In the genomic region with DNA sequence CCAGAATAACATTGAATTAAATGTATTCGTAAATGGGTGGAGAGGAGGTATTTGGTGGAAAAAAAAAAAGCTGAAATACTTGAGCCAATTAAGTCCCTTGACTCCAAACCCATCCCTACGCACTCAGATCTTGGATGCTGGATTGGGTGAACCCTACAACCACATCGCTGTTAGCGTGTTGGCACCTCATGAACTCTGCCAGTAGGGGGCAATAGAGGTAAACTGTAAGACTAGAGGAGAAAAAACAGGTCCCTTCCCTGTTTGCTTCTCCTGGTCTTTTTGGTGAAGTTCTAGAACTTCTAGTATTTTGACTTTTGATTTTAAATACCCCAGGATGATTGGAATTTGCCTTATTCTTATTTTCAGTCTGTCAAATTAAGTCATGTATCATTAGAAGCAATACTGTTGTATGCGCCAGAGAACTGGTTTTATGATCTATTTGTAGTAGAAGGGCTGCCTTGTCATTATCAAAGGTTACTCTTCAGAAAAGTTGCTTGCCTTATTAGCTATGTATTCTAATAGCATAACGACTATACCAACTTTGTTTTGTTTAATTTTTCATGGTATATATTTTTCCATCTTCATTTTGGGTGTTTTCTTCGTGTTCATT, we compare ENCODE assay signal across 9 cellular contexts. TPM values are rescaled to one million over a fixed set of nuclear protein-coding genes. Genes with fewer than 3 reads are reported as not detected.
DNase-seq lines count a peak whose midpoint lies in the region; FAIRE-seq and TF ChIP-seq lines count a peak whose summit lies in the region.
"Had no signal": no experiment of that assay in that cellular context is flagged by ENCODE, and none has a peak within 500 bp of the region (broad histone marks: within the 10 kb centered on the region; RNA-seq: fewer than 3 reads in every experiment).

No MANE protein-coding gene starts in this region.

- H3K23me2 ChIP-seq in H1 (ENCODE audit: low read depth, low read length) = no peaks in the 10 kb centered on the region

- TF ChIP-seq RAD21 in SK-N-SH (IDR thresholded peaks at IDR 0.05; ENCODE audit: low read length) = peak; percentile 63
- TF ChIP-seq RAD21 in H1 (IDR thresholded peaks at IDR 0.05 in 1 of 2, conservative IDR thresholded peaks at IDR 0.05 in 1 of 2; ENCODE audit: low read depth in 2 of 2, low read length in 2 of 2) = peak; percentile 70 to 78

- H3K9me2 ChIP-seq in Karpas-422 (replicated peaks; ENCODE audit: insufficient read depth, low read length) = no peaks in the 10 kb centered on the region
- H3K9me2 ChIP-seq in SK-N-SH = no peaks in the 10 kb centered on the region

- H4K20me1 ChIP-seq in Karpas-422 (ENCODE audit: insufficient read depth, low read depth, low read length) (no peaks in the 10 kb centered on the region), SK-N-SH (ENCODE audit: insufficient read depth) (no peaks in the 10 kb centered on the region), H1 (replicated peaks in 1 of 2; ENCODE audit: control insufficient read depth in 1 of 2, insufficient read depth in 2 of 2, low read length in 2 of 2) (no peaks in the 10 kb centered on the region)

- TF ChIP-seq CTCF in AG09309 (IDR thresholded peaks at IDR 0.05; ENCODE audit: control insufficient read depth, insufficient read depth, low read depth, low read length, missing control alignments) (peak; percentile 43), GM12865 (IDR thresholded peaks at IDR 0.05; ENCODE audit: insufficient read depth, low read depth, low read length, missing control alignments) (peak; percentile 90), SK-N-SH (IDR thresholded peaks at IDR 0.05) (peak; percentile 90), H1 (IDR thresholded peaks at IDR 0.05; ENCODE audit: control extremely low read depth in 1 of 3, insufficient read depth in 1 of 3, low read depth in 1 of 3, low read length in 3 of 3) (peak; percentile 64 to 86 (median 72)), nephron (IDR thresholded peaks at IDR 0.05; ENCODE audit: unreplicated experiment in 3 of 3) (peak; percentile 49 to 69 (median 58))

- H3K4ac ChIP-seq in H1 (replicated peaks; ENCODE audit: insufficient read length, low read depth, low read length) = no peak overlapping the region

- H3K14ac ChIP-seq in H1 (ENCODE audit: insufficient read length) = no peak overlapping the region

- no peaks in the 10 kb centered on the region for H3K4me1 Mint-ChIP-seq in nephron

- H3K4me1 ChIP-seq in Karpas-422 (ENCODE audit: low read length) (no peaks in the 10 kb centered on the region), SK-N-SH (ENCODE audit: control insufficient read depth in 1 of 2, insufficient read depth in 2 of 2, low read depth in 1 of 2, low read length in 1 of 2) (no peaks in the 10 kb centered on the region), H1 (replicated peaks in 1 of 4; ENCODE audit: control insufficient read depth in 3 of 4, insufficient read depth in 4 of 4, low read length in 3 of 4) (no peaks in the 10 kb centered on the region)
- H3K4me1 ChIP-seq: parathyroid adenoma had no signal

- TF ChIP-seq POLR2A in H1 (IDR thresholded peaks at IDR 0.05; ENCODE audit: control extremely low read depth in 1 of 2, low read depth in 2 of 2, low read length in 2 of 2) = no peak

- H3K27me3 ChIP-seq in Karpas-422 (ENCODE audit: low read length) (no peaks in the 10 kb centered on the region), SK-N-SH (ENCODE audit: insufficient read depth) (no peaks in the 10 kb centered on the region), H1 (replicated peaks in 1 of 4; ENCODE audit: control insufficient read depth in 3 of 4, extremely low read depth in 1 of 4, insufficient read depth in 3 of 4, low read length in 3 of 4) (no peaks in the 10 kb centered on the region)

- H3K27ac Mint-ChIP-seq in nephron = no peak overlapping the region

- H3K79me1 ChIP-seq in H1 (ENCODE audit: low read depth, low read length) = no peaks in the 10 kb centered on the region

- H3K4me3 ChIP-seq in AG09309 (ENCODE audit: control insufficient read depth, low read depth, low read length) (no peak overlapping the region), GM12865 (ENCODE audit: low read depth, low read length) (no peak overlapping the region), Karpas-422 (ENCODE audit: low read length) (no peak overlapping the region), SK-N-SH (ENCODE audit: low read depth in 2 of 2, low read length in 1 of 2) (peak overlapping the region in 1 of 2 experiments; percentile 31; a peak in 1 of 4 replicates), H1 (ENCODE audit: extremely low read depth in 1 of 4, insufficient read depth in 2 of 4, low read depth in 3 of 4, low read length in 4 of 4) (no peak overlapping the region)

- H2BK5ac ChIP-seq in H1 (ENCODE audit: low read depth, low read length) = no peak overlapping the region

- H3K9me3 ChIP-seq in Karpas-422 (ENCODE audit: low read length) = no peaks in the 10 kb centered on the region
- no peaks in the 10 kb centered on the region for H3K9me3 ChIP-seq in SK-N-SH
- H3K9me3 ChIP-seq in H1 (ENCODE audit: insufficient read depth in 2 of 2, low read depth in 1 of 2, low read length in 1 of 2) = peaks cover 8 to 12% of the 10 kb centered on the region in 2 experiments; a peak in 2 of 4 replicates

- H2AK5ac ChIP-seq in H1 (ENCODE audit: low read depth, low read length) = no peak overlapping the region

- H3K23ac ChIP-seq in H1 (ENCODE audit: insufficient read length) = no peak overlapping the region

- H3K4me2 ChIP-seq in Karpas-422 (ENCODE audit: low read depth, low read length, poor library complexity, severe bottlenecking) = no peak overlapping the region
- H3K4me2 ChIP-seq in SK-N-SH = no peak overlapping the region
- H3K4me2 ChIP-seq in H1 (ENCODE audit: insufficient read depth in 1 of 2, low read depth in 2 of 2, low read length in 2 of 2) = no peak overlapping the region

- no peak overlapping the region for H2BK20ac ChIP-seq in H1 (ENCODE audit: low read length)

- H3K27ac ChIP-seq in Karpas-422 (ENCODE audit: low read length) (no peak overlapping the region), SK-N-SH (ENCODE audit: low read depth in 2 of 2, low read length in 1 of 2) (no peak overlapping the region), H1 (ENCODE audit: low read depth, low read length) (no peak overlapping the region)
- H3K27ac ChIP-seq: parathyroid adenoma had no signal

- no peaks in the 10 kb centered on the region for H3K36me3 Mint-ChIP-seq in nephron (ENCODE audit: low read depth)

- no peak overlapping the region for H3K56ac ChIP-seq in H1 (replicated peaks; ENCODE audit: insufficient read length, low read depth, low read length)

- no peak overlapping the region for H2BK15ac ChIP-seq in H1 (ENCODE audit: low read length)

- no peak overlapping the region for H2BK12ac ChIP-seq in H1 (ENCODE audit: low read depth, low read length)

- H2BK120ac ChIP-seq in H1 (replicated peaks; ENCODE audit: low read depth, low read length) = no peak overlapping the region

- 9% methylated on average over 7 of the region's 7 CpGs for WGBS in SK-N-SH (ENCODE audit: low lambda C conversion rate)
- WGBS in H1 (ENCODE audit: extremely low coverage in 1 of 2, insufficient coverage in 1 of 2, insufficient read length in 1 of 2, insufficient replicate concordance in 2 of 2, low coverage in 1 of 2, low lambda C conversion rate in 2 of 2, missing lambda C conversion rate in 1 of 2), 2 experiments = 47% methylated on average over 7 of the region's 7 CpGs; no CpG with 5 or more reads in 1 of the 2 experiments

- H3K27me3 Mint-ChIP-seq in nephron (ENCODE audit: low read depth) = no peaks in the 10 kb centered on the region

- no peak overlapping the region for H3K4me3 Mint-ChIP-seq in nephron

- no peak overlapping the region for H3K18ac ChIP-seq in H1 (ENCODE audit: extremely low read depth, low read length)

- CTCF ChIA-PET in SK-N-SH (lab: Yijun Ruan, JAX) (interaction anchor here (0.7 to 1.8 kb wide), 5 partner anchors 12 to 193 kb away, joined by 3 to 5 read pairs (median 4); no protein-coding TSS in a partner anchor), H1 (lab: Charles Lee; ENCODE audit: partially characterized antibody) (interaction anchor here (0.6 to 1.1 kb wide), 4 partner anchors 12 to 237 kb away, joined by 3 to 4 read pairs (median 3); no protein-coding TSS in a partner anchor)

- H3K79me2 ChIP-seq in Karpas-422 (ENCODE audit: low read length) = no peaks in the 10 kb centered on the region
- no peaks in the 10 kb centered on the region for H3K79me2 ChIP-seq in SK-N-SH (ENCODE audit: insufficient read depth)
- H3K79me2 ChIP-seq in H1 (ENCODE audit: control insufficient read depth in 1 of 2, insufficient read depth in 2 of 2, low read length in 2 of 2) = no peaks in the 10 kb centered on the region
- H3K79me2 ChIP-seq: parathyroid adenoma had no signal

- peak; percentile 13 for FAIRE-seq in H1 (lab: Jason Lieb, UNC)

- no peaks in the 10 kb centered on the region for H3F3A ChIP-seq in SK-N-SH (replicated peaks; ENCODE audit: insufficient read depth)

- intact Hi-C loops in posterior vena cava (cut with DNase I) = no loop called here

- DNase-seq in AG09309 (ENCODE audit: low read depth) (no peak), GM12865 (ENCODE audit: low read depth) (peak; percentile 60), HCEC 1CT (peak; percentile 43), Karpas-422 (peak; percentile 89), SK-N-SH (peak; percentile 34), H1 (ENCODE audit: low read depth in 1 of 2, low spot score in 2 of 2) (peak; percentile 3 to 68), posterior vena cava (ENCODE audit: low spot score) (no peak)

- H3K9me3 Mint-ChIP-seq in nephron = no peaks in the 10 kb centered on the region

- H4K91ac ChIP-seq in H1 (replicated peaks; ENCODE audit: insufficient read length, low read length) = no peak overlapping the region

- H3K9ac ChIP-seq in Karpas-422 (ENCODE audit: low read length) = no peak overlapping the region
- no peak overlapping the region for H3K9ac ChIP-seq in SK-N-SH
- H3K9ac ChIP-seq in H1 (replicated peaks in 1 of 4; ENCODE audit: extremely low read depth in 1 of 4, low read depth in 3 of 4, low read length in 3 of 4) = no peak overlapping the region
- H3K9ac ChIP-seq: parathyroid adenoma had no signal

- POLR2A ChIA-PET in SK-N-SH (lab: Yijun Ruan, JAX) (no interaction called here), H1 (lab: Charles Lee; ENCODE audit: partially characterized antibody) (no interaction called here)

- H2AFZ ChIP-seq in Karpas-422 (ENCODE audit: low read length) (no peak overlapping the region), SK-N-SH (ENCODE audit: low read depth) (no peak overlapping the region; the same call in 1 of the 2 replicates), H1 (ENCODE audit: low read length) (no peak overlapping the region)
- H2AFZ ChIP-seq: parathyroid adenoma had no signal

- no peak overlapping the region for H4K5ac ChIP-seq in H1 (ENCODE audit: insufficient read length, low read depth, low read length)

- H4K8ac ChIP-seq in H1 (ENCODE audit: extremely low read depth, insufficient read depth, low read length) = no peak overlapping the region

- H3K36me3 ChIP-seq in Karpas-422 (ENCODE audit: insufficient read depth, low read length) (no peaks in the 10 kb centered on the region), SK-N-SH (replicated peaks in 1 of 2; ENCODE audit: control insufficient read depth in 1 of 2, insufficient read depth in 2 of 2, low read length in 1 of 2) (no peaks in the 10 kb centered on the region), H1 (ENCODE audit: control insufficient read depth in 2 of 4, insufficient read depth in 4 of 4, low read length in 3 of 4) (no peaks in the 10 kb centered on the region)

- TF ChIP-seq EP300 in SK-N-SH (IDR thresholded peaks at IDR 0.05; ENCODE audit: borderline replicate concordance in 1 of 2, low read depth in 1 of 2, low read length in 1 of 2) (no peak), H1 (IDR thresholded peaks at IDR 0.05; ENCODE audit: borderline replicate concordance in 1 of 2, low read depth in 2 of 2, low read length in 2 of 2) (no peak)

RNA-seq across cellular contexts. Expression of gene OR13G1, which starts 1.9 kb away (rescaled TPM):
- total RNA-seq in Karpas-422 (2014; rRNA removed; shearing (Covaris generic); ENCODE audit: low replicate concordance) = not detected in 2 replicates
- not detected in 2 replicates for polyA plus RNA-seq in SK-N-SH (2012; rRNA removed)
- polyA plus RNA-seq in SK-N-SH (2012; cell fraction: cytosol; rRNA removed) = not detected in 2 replicates
- polyA plus RNA-seq in SK-N-SH (2012; cell fraction: nucleus; rRNA removed) = not detected in 2 replicates
- total RNA-seq in H1 (2021; fragmentation: NEBNext Ultra II Directional; extraction: Animal tissue kit (Norgen Biotek cat#: 25700)) = not detected in 2 replicates
- not detected in 2 replicates for polyA plus RNA-seq in H1 (2011; rRNA removed)
- not detected for polyA plus RNA-seq in H1 (2011; cell fraction: cytosol; rRNA removed)
- not detected for polyA plus RNA-seq in H1 (2011; cell fraction: nucleus; rRNA removed)
- not detected in 4 replicates for polyA plus RNA-seq in H1 (2012, experiment 1 of 2)
- not detected for polyA plus RNA-seq in H1 (2012, experiment 2 of 2)
- polyA plus RNA-seq in H1 (2013, experiment 1 of 2) = not detected
- not detected for polyA plus RNA-seq in H1 (2013, experiment 2 of 2)
- not detected in 2 replicates for polyA minus RNA-seq in H1 (2011; rRNA and poly(A)+ RNA removed)
- not detected for polyA minus RNA-seq in H1 (2011; cell fraction: cytosol; rRNA and poly(A)+ RNA removed)
- polyA minus RNA-seq in H1 (2011; cell fraction: nucleus; rRNA and poly(A)+ RNA removed) = not detected
- not detected for total RNA-seq in posterior vena cava

RNA-seq across cellular contexts. Expression of gene OR6F1, which starts 35.1 kb away (rescaled TPM):
- total RNA-seq in Karpas-422 (2014; rRNA removed; shearing (Covaris generic); ENCODE audit: low replicate concordance) = not detected in 2 replicates
- not detected in 2 replicates for polyA plus RNA-seq in SK-N-SH (2012; rRNA removed)
- polyA plus RNA-seq in SK-N-SH (2012; cell fraction: cytosol; rRNA removed) = not detected in 2 replicates
- not detected in 2 replicates for polyA plus RNA-seq in SK-N-SH (2012; cell fraction: nucleus; rRNA removed)
- total RNA-seq in H1 (2021; fragmentation: NEBNext Ultra II Directional; extraction: Animal tissue kit (Norgen Biotek cat#: 25700)) = not detected in 2 replicates
- polyA plus RNA-seq in H1 (2011; rRNA removed) = not detected in 2 replicates
- polyA plus RNA-seq in H1 (2011; cell fraction: cytosol; rRNA removed) = not detected
- polyA plus RNA-seq in H1 (2011; cell fraction: nucleus; rRNA removed) = not detected
- not detected in 4 replicates for polyA plus RNA-seq in H1 (2012, experiment 1 of 2)
- not detected for polyA plus RNA-seq in H1 (2012, experiment 2 of 2)
- polyA plus RNA-seq in H1 (2013, experiment 1 of 2) = not detected
- not detected for polyA plus RNA-seq in H1 (2013, experiment 2 of 2)
- not detected in 2 replicates for polyA minus RNA-seq in H1 (2011; rRNA and poly(A)+ RNA removed)
- not detected for polyA minus RNA-seq in H1 (2011; cell fraction: cytosol; rRNA and poly(A)+ RNA removed)
- polyA minus RNA-seq in H1 (2011; cell fraction: nucleus; rRNA and poly(A)+ RNA removed) = not detected
- not detected for total RNA-seq in posterior vena cava

RNA-seq across cellular contexts. Expression of gene OR14K1, which starts 57.0 kb away (rescaled TPM):
- total RNA-seq in Karpas-422 (2014; rRNA removed; shearing (Covaris generic); ENCODE audit: low replicate concordance) = not detected in 2 replicates
- polyA plus RNA-seq in SK-N-SH (2012; rRNA removed) (not detected in 2 replicates), H1 (2011; rRNA removed) (not detected in 2 replicates)
- not detected in 2 replicates for polyA plus RNA-seq in SK-N-SH (2012; cell fraction: cytosol; rRNA removed)
- not detected in 2 replicates for polyA plus RNA-seq in SK-N-SH (2012; cell fraction: nucleus; rRNA removed)
- not detected in 2 replicates for total RNA-seq in H1 (2021; fragmentation: NEBNext Ultra II Directional; extraction: Animal tissue kit (Norgen Biotek cat#: 25700))
- polyA plus RNA-seq in H1 (2011; cell fraction: cytosol; rRNA removed) = not detected
- 0.13 TPM for polyA plus RNA-seq in H1 (2011; cell fraction: nucleus; rRNA removed)
- not detected in 4 replicates for polyA plus RNA-seq in H1 (2012, experiment 1 of 2)
- polyA plus RNA-seq in H1 (2012, experiment 2 of 2) = not detected
- polyA plus RNA-seq in H1 (2013, experiment 1 of 2) = not detected
- polyA plus RNA-seq in H1 (2013, experiment 2 of 2) = not detected
- polyA minus RNA-seq in H1 (2011; rRNA and poly(A)+ RNA removed) = 1.2 and 1.4 TPM in 2 replicates
- polyA minus RNA-seq in H1 (2011; cell fraction: cytosol; rRNA and poly(A)+ RNA removed) = not detected
- polyA minus RNA-seq in H1 (2011; cell fraction: nucleus; rRNA and poly(A)+ RNA removed) = 2.6 TPM
- not detected for total RNA-seq in posterior vena cava

Comparison
In these comparisons a context has a peak if more than half of its experiments do, and no peak if none do; other contexts are left out.
1. DNase-seq: peak in GM12865 (single experiment), HCEC 1CT (single experiment), Karpas-422 (single experiment), SK-N-SH (single experiment) and H1 (2 of 2); none in AG09309 (single experiment) and posterior vena cava (single experiment).
2. Peak in every context shown above with its lines, with median percentiles within 50 percentile points of each other: CTCF ChIP-seq.